ENCODE assay signal across 1 cellular context in the genomic region with DNA sequence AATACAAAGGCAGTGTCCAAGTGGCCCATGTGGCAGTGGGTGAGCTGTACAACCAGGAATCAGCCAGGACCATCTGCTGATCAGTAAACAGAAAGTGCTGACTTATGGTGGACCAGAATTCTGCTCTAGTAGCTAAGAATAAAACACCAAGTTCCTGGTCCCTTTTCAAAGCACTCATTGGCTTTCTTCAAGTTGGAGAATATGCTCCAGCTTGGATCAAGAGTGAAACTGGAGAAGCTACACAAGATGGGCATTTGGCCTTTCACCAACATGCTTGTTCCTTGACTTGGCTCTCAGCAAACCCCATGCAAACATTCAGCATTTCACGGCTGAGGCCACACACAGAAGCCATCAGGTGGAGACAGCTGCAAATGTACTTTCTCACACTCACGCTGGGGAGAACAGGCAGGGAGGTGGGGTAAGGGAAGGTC.
TF ChIP-seq lines count a peak whose summit lies in the region.

No MANE protein-coding gene starts in this region.

TF ChIP-seq in SK-N-SH treated with all-trans-retinoic acid at 6 μM for 48 hours, 23 proteins besides CTCF, POLR2A, EP300 and RAD21 (continued from another document):
- TF ChIP-seq ISL1 (CRISPR knock-in tag; IDR thresholded peaks at IDR 0.05): no peak
